In genomic region chr16:75789237-75789636, GRCh38 we compare ENCODE assay signal across 8 cellular contexts.
DNase-seq lines count a peak whose midpoint lies in the region; ATAC-seq, FAIRE-seq and TF ChIP-seq lines count a peak whose summit lies in the region.

No MANE protein-coding gene starts in this region.

- no peaks in the 10 kb centered on the region for H3K79me2 ChIP-seq in GM23338 (replicated peaks; ENCODE audit: insufficient read depth)
- H3K79me2 ChIP-seq in Loucy (ENCODE audit: insufficient read depth, low read length), result no peaks in the 10 kb centered on the region

- H3K27me3 ChIP-seq in left ventricle myocardium inferior (ENCODE audit: low read depth) (peaks cover 15% of the 10 kb centered on the region), GM23338 (ENCODE audit: insufficient read depth) (no peaks in the 10 kb centered on the region), Loucy (ENCODE audit: insufficient read depth, low read length, poor library complexity, severe bottlenecking) (no peaks in the 10 kb centered on the region), pancreas (no peaks in the 10 kb centered on the region)

- H4K20me1 ChIP-seq in GM23338 (replicated peaks; ENCODE audit: insufficient read depth) (no peaks in the 10 kb centered on the region), Loucy (ENCODE audit: insufficient read depth, low read length, poor library complexity, severe bottlenecking) (no peaks in the 10 kb centered on the region)

- 6 to 7% methylated on average over 4 of the region's 4 CpGs for WGBS in pancreas, 2 donors

- H3K9me2 ChIP-seq in GM23338 (ENCODE audit: insufficient read depth) (no peaks in the 10 kb centered on the region), Loucy (replicated peaks; ENCODE audit: low read depth, low read length) (no peaks in the 10 kb centered on the region)

- peak; percentile 93 for FAIRE-seq in pancreas (lab: Jason Lieb, UNC)

- H3K36me3 ChIP-seq in left ventricle myocardium inferior, result no peaks in the 10 kb centered on the region
- no peaks in the 10 kb centered on the region for H3K36me3 ChIP-seq in GM23338 (ENCODE audit: insufficient read depth)
- H3K36me3 ChIP-seq in Loucy (ENCODE audit: insufficient read depth, low read length), result no peaks in the 10 kb centered on the region
- H3K36me3 ChIP-seq in SK-N-MC (ENCODE audit: insufficient read depth, low read length), result no peaks in the 10 kb centered on the region
- no peaks in the 10 kb centered on the region for H3K36me3 ChIP-seq in pancreas

- no peak overlapping the region for H3K9ac ChIP-seq in Loucy (ENCODE audit: low read depth, low read length, poor library complexity, severe bottlenecking)
- H3K9ac ChIP-seq in SK-N-MC (ENCODE audit: insufficient read length), result no peak overlapping the region

- TF ChIP-seq CTCF in left ventricle myocardium inferior (IDR thresholded peaks at IDR 0.05; ENCODE audit: borderline replicate concordance) (peak; percentile 87), GM23338 (conservative IDR thresholded peaks at IDR 0.05; ENCODE audit: low read depth in 2 of 2) (peak; percentile 75 to 98), Loucy (conservative IDR thresholded peaks at IDR 0.05; ENCODE audit: low read length) (peak; percentile 93), pancreas (IDR thresholded peaks at IDR 0.05) (peak; percentile 67 to 87 (median 81))

- H3K36me3 Mint-ChIP-seq in GM23338 (ENCODE audit: low read depth), result no peaks in the 10 kb centered on the region

- no peak for DNase-seq in left ventricle myocardium inferior
- DNase-seq in left ventricle myocardium superior, result no peak
- peak; percentile 74 for DNase-seq in GM23338 (ENCODE audit: low spot score)
- DNase-seq in SK-N-MC (ENCODE audit: low read depth, low spot score), result peak; percentile 18
- peak; percentile 23 for DNase-seq in fibroblast of gingiva (ENCODE audit: low read depth)
- no peak for DNase-seq in pancreas
- DNase-seq in NK-92 treated with Interleukin-12 subunit alpha and Interleukin-12 subunit beta, amount 100 ng/mL, for 24 hours (lab: John Stamatoyannopoulos, UW), result no peak

- H3K4me2 ChIP-seq in GM23338 (no peak overlapping the region), Loucy (ENCODE audit: low read depth, low read length, poor library complexity, severe bottlenecking) (no peak overlapping the region)

- intact Hi-C loops in left ventricle myocardium inferior (cut with micrococcal nuclease) (no loop called here), left ventricle myocardium superior (cut with micrococcal nuclease) (no loop called here), pancreas (cut with DNase I) (no loop called here)

- no peak overlapping the region for H3K4me3 Mint-ChIP-seq in GM23338

- H3K4me1 Mint-ChIP-seq in GM23338, result no peaks in the 10 kb centered on the region

- H3K4me1 ChIP-seq in left ventricle myocardium inferior (no peaks in the 10 kb centered on the region), GM23338 (ENCODE audit: insufficient read depth) (no peaks in the 10 kb centered on the region), Loucy (ENCODE audit: insufficient read depth, low read length, poor library complexity, severe bottlenecking) (no peaks in the 10 kb centered on the region), pancreas (no peaks in the 10 kb centered on the region)

- H3K9me3 ChIP-seq in left ventricle myocardium inferior (replicated peaks) (no peaks in the 10 kb centered on the region), Loucy (ENCODE audit: insufficient read depth, low read depth, low read length) (no peaks in the 10 kb centered on the region), SK-N-MC (ENCODE audit: low read depth, low read length) (no peaks in the 10 kb centered on the region), pancreas (no peaks in the 10 kb centered on the region)

- H3K4me3 ChIP-seq in left ventricle myocardium inferior (no peak overlapping the region), GM23338 (no peak overlapping the region), Loucy (ENCODE audit: low read length, poor library complexity, severe bottlenecking) (no peak overlapping the region), SK-N-MC (no peak overlapping the region), pancreas (no peak overlapping the region)

- ATAC-seq in left ventricle myocardium superior (no peak), GM23338 (no peak; the same call in 2 of the 3 replicates), pancreas (peak in 3 of 4 donors; percentile 74 to 78 (median 75))

- peaks cover 38% of the 10 kb centered on the region for H3K9me3 Mint-ChIP-seq in GM23338

- H2AFZ ChIP-seq in GM23338, result no peak overlapping the region
- no peak overlapping the region for H2AFZ ChIP-seq in Loucy (ENCODE audit: low read length)

- H3K27me3 Mint-ChIP-seq in GM23338 (ENCODE audit: insufficient read depth, low read depth, poor library complexity), result peaks cover 4% of the 10 kb centered on the region

- H3K27ac ChIP-seq in left ventricle myocardium inferior (replicated peaks) (no peak overlapping the region), GM23338 (ENCODE audit: low read depth) (no peak overlapping the region), SK-N-MC (no peak overlapping the region), pancreas (no peak overlapping the region)

- H3F3A ChIP-seq in GM23338 (replicated peaks; ENCODE audit: low read depth), result no peaks in the 10 kb centered on the region
- H3F3A ChIP-seq in Loucy (ENCODE audit: low read depth), result no peaks in the 10 kb centered on the region

- H3K27ac Mint-ChIP-seq in GM23338, result no peak overlapping the region

TF ChIP-seq in GM23338, 12 proteins besides CTCF, POLR2A, EP300 and RAD21 (continues in another document):
- TF ChIP-seq, protein P1, sequence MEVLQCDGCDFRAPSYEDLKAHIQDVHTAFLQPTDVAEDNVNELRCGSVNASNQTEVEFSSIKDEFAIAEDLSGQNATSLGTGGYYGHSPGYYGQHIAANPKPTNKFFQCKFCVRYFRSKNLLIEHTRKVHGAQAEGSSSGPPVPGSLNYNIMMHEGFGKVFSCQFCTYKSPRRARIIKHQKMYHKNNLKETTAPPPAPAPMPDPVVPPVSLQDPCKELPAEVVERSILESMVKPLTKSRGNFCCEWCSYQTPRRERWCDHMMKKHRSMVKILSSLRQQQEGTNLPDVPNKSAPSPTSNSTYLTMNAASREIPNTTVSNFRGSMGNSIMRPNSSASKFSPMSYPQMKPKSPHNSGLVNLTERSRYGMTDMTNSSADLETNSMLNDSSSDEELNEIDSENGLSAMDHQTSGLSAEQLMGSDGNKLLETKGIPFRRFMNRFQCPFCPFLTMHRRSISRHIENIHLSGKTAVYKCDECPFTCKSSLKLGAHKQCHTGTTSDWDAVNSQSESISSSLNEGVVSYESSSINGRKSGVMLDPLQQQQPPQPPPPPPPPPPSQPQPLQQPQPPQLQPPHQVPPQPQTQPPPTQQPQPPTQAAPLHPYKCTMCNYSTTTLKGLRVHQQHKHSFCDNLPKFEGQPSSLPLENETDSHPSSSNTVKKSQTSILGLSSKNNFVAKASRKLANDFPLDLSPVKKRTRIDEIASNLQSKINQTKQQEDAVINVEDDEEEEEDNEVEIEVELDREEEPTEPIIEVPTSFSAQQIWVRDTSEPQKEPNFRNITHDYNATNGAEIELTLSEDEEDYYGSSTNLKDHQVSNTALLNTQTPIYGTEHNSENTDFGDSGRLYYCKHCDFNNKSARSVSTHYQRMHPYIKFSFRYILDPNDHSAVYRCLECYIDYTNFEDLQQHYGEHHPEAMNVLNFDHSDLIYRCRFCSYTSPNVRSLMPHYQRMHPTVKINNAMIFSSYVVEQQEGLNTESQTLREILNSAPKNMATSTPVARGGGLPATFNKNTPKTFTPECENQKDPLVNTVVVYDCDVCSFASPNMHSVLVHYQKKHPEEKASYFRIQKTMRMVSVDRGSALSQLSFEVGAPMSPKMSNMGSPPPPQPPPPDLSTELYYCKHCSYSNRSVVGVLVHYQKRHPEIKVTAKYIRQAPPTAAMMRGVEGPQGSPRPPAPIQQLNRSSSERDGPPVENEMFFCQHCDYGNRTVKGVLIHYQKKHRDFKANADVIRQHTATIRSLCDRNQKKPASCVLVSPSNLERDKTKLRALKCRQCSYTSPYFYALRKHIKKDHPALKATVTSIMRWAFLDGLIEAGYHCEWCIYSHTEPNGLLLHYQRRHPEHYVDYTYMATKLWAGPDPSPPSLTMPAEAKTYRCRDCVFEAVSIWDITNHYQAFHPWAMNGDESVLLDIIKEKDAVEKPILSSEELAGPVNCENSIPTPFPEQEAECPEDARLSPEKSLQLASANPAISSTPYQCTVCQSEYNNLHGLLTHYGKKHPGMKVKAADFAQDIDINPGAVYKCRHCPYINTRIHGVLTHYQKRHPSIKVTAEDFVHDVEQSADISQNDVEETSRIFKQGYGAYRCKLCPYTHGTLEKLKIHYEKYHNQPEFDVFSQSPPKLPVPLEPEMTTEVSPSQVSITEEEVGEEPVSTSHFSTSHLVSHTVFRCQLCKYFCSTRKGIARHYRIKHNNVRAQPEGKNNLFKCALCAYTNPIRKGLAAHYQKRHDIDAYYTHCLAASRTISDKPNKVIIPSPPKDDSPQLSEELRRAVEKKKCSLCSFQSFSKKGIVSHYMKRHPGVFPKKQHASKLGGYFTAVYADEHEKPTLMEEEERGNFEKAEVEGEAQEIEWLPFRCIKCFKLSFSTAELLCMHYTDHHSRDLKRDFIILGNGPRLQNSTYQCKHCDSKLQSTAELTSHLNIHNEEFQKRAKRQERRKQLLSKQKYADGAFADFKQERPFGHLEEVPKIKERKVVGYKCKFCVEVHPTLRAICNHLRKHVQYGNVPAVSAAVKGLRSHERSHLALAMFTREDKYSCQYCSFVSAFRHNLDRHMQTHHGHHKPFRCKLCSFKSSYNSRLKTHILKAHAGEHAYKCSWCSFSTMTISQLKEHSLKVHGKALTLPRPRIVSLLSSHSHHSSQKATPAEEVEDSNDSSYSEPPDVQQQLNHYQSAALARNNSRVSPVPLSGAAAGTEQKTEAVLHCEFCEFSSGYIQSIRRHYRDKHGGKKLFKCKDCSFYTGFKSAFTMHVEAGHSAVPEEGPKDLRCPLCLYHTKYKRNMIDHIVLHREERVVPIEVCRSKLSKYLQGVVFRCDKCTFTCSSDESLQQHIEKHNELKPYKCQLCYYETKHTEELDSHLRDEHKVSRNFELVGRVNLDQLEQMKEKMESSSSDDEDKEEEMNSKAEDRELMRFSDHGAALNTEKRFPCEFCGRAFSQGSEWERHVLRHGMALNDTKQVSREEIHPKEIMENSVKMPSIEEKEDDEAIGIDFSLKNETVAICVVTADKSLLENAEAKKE (CRISPR knock-in tag; IDR thresholded peaks at IDR 0.05), result no peak
- TF ChIP-seq CREB1 (CRISPR knock-in tag; IDR thresholded peaks at IDR 0.05; ENCODE audit: low read depth) (no peak), EZH2 (IDR thresholded peaks at IDR 0.05; ENCODE audit: low read depth, unreplicated experiment) (no peak), STAT1 (IDR thresholded peaks at IDR 0.05; ENCODE audit: unreplicated experiment) (no peak), NANOG (IDR thresholded peaks at IDR 0.05; ENCODE audit: borderline replicate concordance) (no peak), EZH2phosphoT487 (IDR thresholded peaks at IDR 0.05; ENCODE audit: unreplicated experiment) (no peak), ZNF331 (CRISPR knock-in tag; IDR thresholded peaks at IDR 0.05; ENCODE audit: low read depth) (no peak), POLR2AphosphoS5 (IDR thresholded peaks at IDR 0.05; ENCODE audit: low read depth) (no peak)

Comparison
In these comparisons a context has a peak if more than half of its experiments do, and no peak if none do; other contexts are left out.
1. DNase-seq: peak in GM23338 (single experiment), SK-N-MC (single experiment) and fibroblast of gingiva (single experiment); none in left ventricle myocardium inferior (single experiment), left ventricle myocardium superior (single experiment), pancreas (0 of 6) and NK-92 treated with Interleukin-12 subunit alpha and Interleukin-12 subunit beta, amount 100 ng/mL, for 24 hours (single experiment).
2. ATAC-seq: peak in pancreas (3 of 4); none in left ventricle myocardium superior (single experiment) and GM23338 (single experiment).
3. Peak in every context shown above with its lines, with median percentiles within 50 percentile points of each other: CTCF ChIP-seq.